Comparison of ENCODE assay signal across 21 cellular contexts in the genomic region with DNA sequence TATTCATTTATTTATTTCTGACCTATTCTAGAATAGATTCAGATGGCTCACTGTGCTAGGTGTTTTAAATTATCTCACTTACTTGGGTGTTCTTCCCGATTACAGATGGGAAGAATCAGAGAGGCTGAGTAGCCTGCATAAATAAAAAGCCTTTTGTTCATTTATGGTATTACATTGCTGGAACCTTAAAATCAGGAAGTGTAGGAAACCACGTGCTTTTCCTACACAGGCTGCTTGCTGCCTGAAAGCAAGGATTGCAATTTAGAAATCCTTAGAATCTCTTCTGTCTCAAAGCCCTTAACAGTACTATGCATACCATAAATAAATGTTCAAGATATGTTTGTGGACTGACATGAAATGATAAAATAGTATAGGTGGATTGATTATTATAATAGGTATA.
DNase-seq lines count a peak whose midpoint lies in the region; ATAC-seq and TF ChIP-seq lines count a peak whose summit lies in the region.
"Had no signal": no experiment of that assay in that cellular context is flagged by ENCODE, and none has a peak within 500 bp of the region (broad histone marks: within the 10 kb centered on the region; RNA-seq: fewer than 3 reads in every experiment).

No MANE protein-coding gene starts in this region.

- DNase-seq in CD14-positive monocyte (ENCODE audit: low spot score): no peak
- peak; percentile 64 to 75 for DNase-seq in Kasumi-1 (lab: John Stamatoyannopoulos, UW)
- DNase-seq in OCI-M1 (lab: John Stamatoyannopoulos, UW): peak; percentile 14
- DNase-seq in foreskin melanocyte: peak; percentile 49
- no peak for DNase-seq in DMS 273 (lab: John Stamatoyannopoulos, UW; ENCODE audit: unreplicated experiment)
- no peak for DNase-seq in GOT3 (lab: John Stamatoyannopoulos, UW)
- DNase-seq in nephron progenitor cell: no peak
- DNase-seq: activated CD4-positive, alpha-beta T cell treated with anti-CD3 and anti-CD28 coated beads, Interleukin-2, amount 50 U/mL, for 48 hours; activated CD4-positive, CD25-positive, alpha-beta regulatory T cell; activated naive CD4-positive, alpha-beta T cell treated with anti-CD3 and anti-CD28 coated beads for 36 hours; adrenal gland; body of pancreas; C1 segment of cervical spinal cord; HFFc6; NCI-H146; NCI-H510A treated with DMSO at 0.1 percent for 48 hours; NK-92 treated with Interleukin-12 subunit alpha and Interleukin-12 subunit beta, amount 100 ng/mL, for 24 hours; stimulated activated naive CD4-positive, alpha-beta T cell had no signal

- H3K27ac Mint-ChIP-seq in CD14-positive monocyte (no peak overlapping the region), nephron progenitor cell (no peak overlapping the region)
- H3K27ac Mint-ChIP-seq: activated naive CD4-positive, alpha-beta T cell treated with anti-CD3 and anti-CD28 coated beads for 36 hours; GM23338; HFFc6 had no signal

- TF ChIP-seq CTCF in CD14-positive monocyte (IDR thresholded peaks at IDR 0.05) (peak; percentile 13), nephron progenitor cell (IDR thresholded peaks at IDR 0.05) (no peak)

- H3K4me3 Mint-ChIP-seq in CD14-positive monocyte (no peak overlapping the region), nephron progenitor cell (no peak overlapping the region)
- H3K4me3 Mint-ChIP-seq: activated naive CD4-positive, alpha-beta T cell treated with anti-CD3 and anti-CD28 coated beads for 36 hours; GM23338; HFFc6 had no signal

- H3K4me1 Mint-ChIP-seq in CD14-positive monocyte (peaks cover 6% of the 10 kb centered on the region), nephron progenitor cell (peaks cover 21% of the 10 kb centered on the region)
- H3K4me1 Mint-ChIP-seq: GM23338 had no signal

- no peak for ATAC-seq in GM19455 (IDR thresholded peaks at IDR 0.05; ENCODE audit: unreplicated experiment)
- ATAC-seq: body of pancreas, GM12878, GM23338 had no signal

- H3K27me3 Mint-ChIP-seq in CD14-positive monocyte (ENCODE audit: low read depth in 3 of 3): no peaks in the 10 kb centered on the region
- H3K27me3 Mint-ChIP-seq in nephron progenitor cell (ENCODE audit: low read depth, poor library complexity): no peaks in the 10 kb centered on the region

- H3K36me3 Mint-ChIP-seq in CD14-positive monocyte (no peaks in the 10 kb centered on the region), nephron progenitor cell (ENCODE audit: low read depth) (no peaks in the 10 kb centered on the region)

- H3K9me3 Mint-ChIP-seq in CD14-positive monocyte (no peaks in the 10 kb centered on the region), nephron progenitor cell (no peaks in the 10 kb centered on the region)
- H3K9me3 Mint-ChIP-seq: activated naive CD4-positive, alpha-beta T cell treated with anti-CD3 and anti-CD28 coated beads for 36 hours; GM23338; HFFc6 had no signal

- intact Hi-C loops in CD14-positive monocyte (cut with micrococcal nuclease): loop anchor here in 1 of 2 donors (5.0 kb wide), 1 partner anchor 421 kb away; no protein-coding TSS in a partner anchor

Comparison
In these comparisons a context has a peak if more than half of its experiments do, and no peak if none do; other contexts are left out.
1. DNase-seq: peak in Kasumi-1 (2 of 2), OCI-M1 (single experiment) and foreskin melanocyte (single experiment); none in CD14-positive monocyte (single experiment), DMS 273 (single experiment), GOT3 (single experiment) and nephron progenitor cell (single experiment).